In genomic region chr22:41781508-41781906, GRCh38 we compare ENCODE assay signal across 9 cellular contexts. TPM values are rescaled to one million over a fixed set of nuclear protein-coding genes. Genes with fewer than 3 reads are reported as not detected.
A peak's percentile ranks its signal among the peaks of the same experiment; 100 is the strongest.
DNase-seq lines count a peak whose midpoint lies in the region; ATAC-seq and TF ChIP-seq lines count a peak whose summit lies in the region.
"Had no signal": no experiment of that assay in that cellular context is flagged by ENCODE, and none has a peak within 500 bp of the region (broad histone marks: within the 10 kb centered on the region; RNA-seq: fewer than 3 reads in every experiment).

No MANE protein-coding gene starts in this region.

- ATAC-seq in GM18520 (IDR thresholded peaks at IDR 0.05; ENCODE audit: unreplicated experiment) (peak; percentile 5), HG02763 (IDR thresholded peaks at IDR 0.05; ENCODE audit: unreplicated experiment) (peak; percentile 13), HG02870 (IDR thresholded peaks at IDR 0.05; ENCODE audit: unreplicated experiment) (no peak)
- peak; percentile 38 for ATAC-seq in activated CD8-positive, alpha-beta T cell treated with anti-CD3 and anti-CD28 coated beads, Interleukin-2, amount 10 ng/mL, durations not matched to agents 7 days and 5 days
- ATAC-seq in naive thymus-derived CD4-positive, alpha-beta T cell: peak; percentile 25

- CTCF ChIA-PET in activated CD8-positive, alpha-beta T cell treated with anti-CD3 and anti-CD28 coated beads, Interleukin-2, amount 10 ng/mL, durations not matched to agents 7 days and 5 days (lab: Charles Lee): interaction anchor here (0.8 to 4.8 kb wide), 15 partner anchors 13 to 663 kb away, joined by 3 to 50 read pairs (median 5); partner anchors contain the start of genes CCDC134 and MEI1
- CTCF ChIA-PET in naive thymus-derived CD4-positive, alpha-beta T cell (lab: Charles Lee): interaction anchor here (1.0 to 5.4 kb wide), 6 partner anchors 19 to 159 kb away, joined by 3 to 30 read pairs (median 10); partner anchors contain the start of genes CCDC134 and MEI1

- intact Hi-C loops in naive thymus-derived CD4-positive, alpha-beta T cell (cut with micrococcal nuclease): loop anchor here (1.0 to 5.0 kb wide), 8 partner anchors 19 to 494 kb away; partner anchors contain the start of genes CCDC134 (in 2 of the 2), SNU13 (in 2 of the 2), POLR3H (in 1 of the 2) and RANGAP1 (in 1 of the 2)
- intact Hi-C loops in prostate gland (cut with DNase I): no loop called here

- no peaks in the 10 kb centered on the region for H3K27me3 Mint-ChIP-seq in activated CD8-positive, alpha-beta T cell treated with anti-CD3 and anti-CD28 coated beads, Interleukin-2, amount 10 ng/mL, durations not matched to agents 7 days and 5 days (ENCODE audit: low read depth)
- H3K27me3 Mint-ChIP-seq in naive thymus-derived CD4-positive, alpha-beta T cell: no peaks in the 10 kb centered on the region

- H3K27ac Mint-ChIP-seq in activated CD8-positive, alpha-beta T cell treated with anti-CD3 and anti-CD28 coated beads, Interleukin-2, amount 10 ng/mL, durations not matched to agents 7 days and 5 days: peak overlapping the region; percentile 99
- H3K27ac Mint-ChIP-seq in naive thymus-derived CD4-positive, alpha-beta T cell: peak overlapping the region; percentile 98 to 100 (median 100)

- POLR2A ChIA-PET in activated CD8-positive, alpha-beta T cell treated with anti-CD3 and anti-CD28 coated beads, Interleukin-2, amount 10 ng/mL, durations not matched to agents 7 days and 5 days (lab: Charles Lee): interaction anchor here (0.6 to 6.6 kb wide), 30 partner anchors 9 to 1248 kb away, joined by 3 to 188 read pairs (median 4); partner anchors contain the start of genes CCDC134, CENPM, DESI1 and NAGA
- POLR2A ChIA-PET in naive thymus-derived CD4-positive, alpha-beta T cell (lab: Charles Lee): interaction anchor here (0.6 to 12.2 kb wide), 31 partner anchors 9 to 663 kb away, joined by 3 to 366 read pairs (median 8); partner anchors contain the start of genes CCDC134, CENPM, MEI1 and PMM1

- peaks cover 0 to 13% (median 6%) of the 10 kb centered on the region in 3 experiments for H3K36me3 ChIP-seq in naive thymus-derived CD4-positive, alpha-beta T cell (ENCODE audit: control insufficient read depth in 2 of 3, insufficient read depth in 3 of 3, low read length in 3 of 3)
- no peaks in the 10 kb centered on the region for H3K36me3 ChIP-seq in prostate gland

- H3K4me1 Mint-ChIP-seq in activated CD8-positive, alpha-beta T cell treated with anti-CD3 and anti-CD28 coated beads, Interleukin-2, amount 10 ng/mL, durations not matched to agents 7 days and 5 days (ENCODE audit: low read depth): peaks cover 40% of the 10 kb centered on the region
- peaks cover 32 to 67% (median 51%) of the 10 kb centered on the region in 7 donors for H3K4me1 Mint-ChIP-seq in naive thymus-derived CD4-positive, alpha-beta T cell

- H3K36me3 Mint-ChIP-seq in activated CD8-positive, alpha-beta T cell treated with anti-CD3 and anti-CD28 coated beads, Interleukin-2, amount 10 ng/mL, durations not matched to agents 7 days and 5 days (ENCODE audit: low read depth): peaks cover 15% of the 10 kb centered on the region
- peaks cover 0 to 17% (median 6%) of the 10 kb centered on the region in 5 donors for H3K36me3 Mint-ChIP-seq in naive thymus-derived CD4-positive, alpha-beta T cell

- no peaks in the 10 kb centered on the region for H3K9me3 Mint-ChIP-seq in activated CD8-positive, alpha-beta T cell treated with anti-CD3 and anti-CD28 coated beads, Interleukin-2, amount 10 ng/mL, durations not matched to agents 7 days and 5 days (ENCODE audit: insufficient read depth)
- no peaks in the 10 kb centered on the region for H3K9me3 Mint-ChIP-seq in naive thymus-derived CD4-positive, alpha-beta T cell

- no peak for TF ChIP-seq POLR2A in prostate gland (IDR thresholded peaks at IDR 0.05)

- no peak for DNase-seq in activated CD8-positive, alpha-beta T cell treated with anti-CD3 and anti-CD28 coated beads, Interleukin-2, amount 10 ng/mL, durations not matched to agents 7 days and 5 days
- DNase-seq in naive thymus-derived CD4-positive, alpha-beta T cell: peak in 1 of 9 donors; percentile 34
- DNase-seq in prostate gland (ENCODE audit: low spot score): no peak
- DNase-seq in epidermal melanocyte (ENCODE audit: insufficient read length, low spot score): no peak
- DNase-seq in NCI-H128 (lab: John Stamatoyannopoulos, UW; ENCODE audit: unreplicated experiment): no peak
- DNase-seq: NCI-H1092 had no signal

- H3K9me3 ChIP-seq in naive thymus-derived CD4-positive, alpha-beta T cell (ENCODE audit: control insufficient read depth in 2 of 3, low read length in 3 of 3): no peaks in the 10 kb centered on the region
- H3K9me3 ChIP-seq in prostate gland: no peaks in the 10 kb centered on the region

- H3K4me3 Mint-ChIP-seq in activated CD8-positive, alpha-beta T cell treated with anti-CD3 and anti-CD28 coated beads, Interleukin-2, amount 10 ng/mL, durations not matched to agents 7 days and 5 days: peak overlapping the region; percentile 87
- H3K4me3 Mint-ChIP-seq in naive thymus-derived CD4-positive, alpha-beta T cell: peak overlapping the region; percentile 77 to 93 (median 89)

- no peaks in the 10 kb centered on the region for H3K27me3 ChIP-seq in naive thymus-derived CD4-positive, alpha-beta T cell (ENCODE audit: control insufficient read depth in 2 of 2, insufficient read depth in 2 of 2, low read length in 2 of 2)
- no peaks in the 10 kb centered on the region for H3K27me3 ChIP-seq in prostate gland (replicated peaks; ENCODE audit: insufficient read depth)

- no peak for TF ChIP-seq CTCF in prostate gland (IDR thresholded peaks at IDR 0.05)

- H3K4me1 ChIP-seq in naive thymus-derived CD4-positive, alpha-beta T cell (ENCODE audit: control insufficient read depth in 2 of 2, insufficient read depth in 2 of 2, low read length in 2 of 2): peaks cover 19 to 25% of the 10 kb centered on the region in 2 donors
- no peaks in the 10 kb centered on the region for H3K4me1 ChIP-seq in prostate gland (replicated peaks)

- WGBS in prostate gland: 62% methylated on average over 1 of the region's 1 CpG

- peak overlapping the region; percentile 67 for H3K4me3 ChIP-seq in naive thymus-derived CD4-positive, alpha-beta T cell (ENCODE audit: low read length)
- no peak overlapping the region for H3K4me3 ChIP-seq in prostate gland

- peak overlapping the region; percentile 88 for H3K27ac ChIP-seq in naive thymus-derived CD4-positive, alpha-beta T cell (ENCODE audit: low read depth, low read length)
- no peak overlapping the region for H3K27ac ChIP-seq in prostate gland

RNA-seq across cellular contexts. Expression of gene CCDC134, which starts 19.0 kb away (rescaled TPM):
- total RNA-seq in activated CD8-positive, alpha-beta T cell treated with anti-CD3 and anti-CD28 coated beads, Interleukin-2, amount 10 ng/mL, durations not matched to agents 7 days and 5 days: 10 to 100 TPM; 20.3 to 20.9 TPM
- 10 to 100 TPM; 13.7 to 22.8 (median 18.2) TPM for total RNA-seq in naive thymus-derived CD4-positive, alpha-beta T cell
- 1 to 10 TPM; 4.5 to 9.1 TPM for polyA plus RNA-seq in naive thymus-derived CD4-positive, alpha-beta T cell
- 10 to 100 TPM; 12.0 to 20.7 TPM for total RNA-seq in prostate gland

RNA-seq across cellular contexts. Expression of gene SREBF2, which starts 51.4 kb away (rescaled TPM):
- 10 to 100 TPM; 93.0 to 93.7 TPM for total RNA-seq in activated CD8-positive, alpha-beta T cell treated with anti-CD3 and anti-CD28 coated beads, Interleukin-2, amount 10 ng/mL, durations not matched to agents 7 days and 5 days
- 100 to 1,000 TPM in 3 of 5 experiments, 10 to 100 TPM in 2; 71.5 to 117 (median 101) TPM for total RNA-seq in naive thymus-derived CD4-positive, alpha-beta T cell
- polyA plus RNA-seq in naive thymus-derived CD4-positive, alpha-beta T cell: 10 to 100 TPM; 17.4 to 21.0 TPM
- 100 to 1,000 TPM in 1 of 2 donors, 10 to 100 TPM in 1; 62.7 to 128 TPM for total RNA-seq in prostate gland
